ENCODE assay signal across 15 cellular contexts in genomic region chr3:15255215-15255614, GRCh38. TPM values are rescaled to one million over a fixed set of nuclear protein-coding genes. Genes with fewer than 3 reads are reported as not detected.
DNase-seq lines count a peak whose midpoint lies in the region; ATAC-seq lines count a peak whose summit lies in the region.
"Had no signal": no experiment of that assay in that cellular context is flagged by ENCODE, and none has a peak within 500 bp of the region (broad histone marks: within the 10 kb centered on the region; RNA-seq: fewer than 3 reads in every experiment).

No MANE protein-coding gene starts in this region.

- H3K36me3 ChIP-seq in CD4-positive, alpha-beta memory T cell (ENCODE audit: insufficient read depth, low read length): peaks cover 87% of the 10 kb centered on the region
- H3K36me3 ChIP-seq: prostate gland had no signal

- H3K27ac ChIP-seq in CD4-positive, alpha-beta memory T cell (ENCODE audit: low read depth, low read length): no peak overlapping the region
- H3K27ac ChIP-seq: prostate gland had no signal

- H3K9me3 Mint-ChIP-seq in CD4-positive, alpha-beta memory T cell: no peaks in the 10 kb centered on the region
- no peaks in the 10 kb centered on the region for H3K9me3 Mint-ChIP-seq in activated naive CD8-positive, alpha-beta T cell treated with anti-CD3 and anti-CD28 coated beads, Interleukin-2, amount 50 U/mL, for 24 hours
- H3K9me3 Mint-ChIP-seq in naive thymus-derived CD8-positive, alpha-beta T cell: no peaks in the 10 kb centered on the region

- POLR2A ChIA-PET in CD4-positive, alpha-beta memory T cell (lab: Charles Lee; ENCODE audit: partially characterized antibody): interaction anchor here (1.2 to 3.6 kb wide), 2 partner anchors 14 to 49 kb away, joined by 3 to 16 read pairs; partner anchors contain the start of gene CAPN7
- POLR2A ChIA-PET in naive thymus-derived CD8-positive, alpha-beta T cell (lab: Charles Lee): no interaction called here

- peak overlapping the region in 5 of 7 donors; percentile 50 to 80 (median 71) for H3K27ac Mint-ChIP-seq in CD4-positive, alpha-beta memory T cell
- H3K27ac Mint-ChIP-seq in activated naive CD8-positive, alpha-beta T cell treated with anti-CD3 and anti-CD28 coated beads, Interleukin-2, amount 50 U/mL, for 24 hours: peak overlapping the region; percentile 68
- peak overlapping the region in 8 of 10 donors; percentile 34 to 68 (median 48) for H3K27ac Mint-ChIP-seq in naive thymus-derived CD8-positive, alpha-beta T cell

- DNase-seq in CD4-positive, alpha-beta memory T cell: no peak
- peak; percentile 57 for DNase-seq in D341Med (ENCODE audit: low spot score)
- DNase-seq in activated naive CD8-positive, alpha-beta T cell treated with anti-CD3 and anti-CD28 coated beads, Interleukin-2, amount 50 U/mL, for 24 hours: no peak
- no peak for DNase-seq in naive thymus-derived CD8-positive, alpha-beta T cell
- no peak for DNase-seq in activated gamma-delta T cell treated with Interleukin-2 at 50 U/mL for 16 hours
- DNase-seq in stimulated activated CD4-positive, alpha-beta T cell treated with anti-CD3 and anti-CD28 coated beads, Interleukin-15, amount 100 ng/mL, for 24 hours: no peak
- no peak for DNase-seq in stimulated activated CD4-positive, alpha-beta T cell treated with anti-CD3 and anti-CD28 coated beads, Interleukin-1b, Interleukin-23, amount 100 ng/mL, for 48 hours
- DNase-seq: anterior cingulate cortex, DMS79 treated with DMSO at 0.1 percent for 48 hours, Kasumi-1, NCI-H1694 had no signal

- H3K9me3 ChIP-seq in CD4-positive, alpha-beta memory T cell (ENCODE audit: control insufficient read depth in 1 of 2, low read length in 2 of 2): no peaks in the 10 kb centered on the region
- H3K9me3 ChIP-seq: prostate gland, tibial nerve had no signal

- CTCF ChIA-PET in CD4-positive, alpha-beta memory T cell (lab: Charles Lee; ENCODE audit: partially characterized antibody): interaction anchor here (1.0 to 3.8 kb wide), 2 partner anchors 12 to 52 kb away, joined by 4 to 31 read pairs; no protein-coding TSS in a partner anchor

- no peak for ATAC-seq in activated naive CD8-positive, alpha-beta T cell treated with anti-CD3 and anti-CD28 coated beads, Interleukin-2, amount 50 U/mL, for 24 hours
- no peak for ATAC-seq in naive thymus-derived CD8-positive, alpha-beta T cell
- ATAC-seq: activated CD4-positive, CD25-positive, alpha-beta regulatory T cell treated with anti-CD3 and anti-CD28 coated beads, Interleukin-2, amount 50 U/mL, for 24 hours; left lobe of liver had no signal

- H3K27me3 Mint-ChIP-seq in CD4-positive, alpha-beta memory T cell: no peaks in the 10 kb centered on the region
- no peaks in the 10 kb centered on the region for H3K27me3 Mint-ChIP-seq in activated naive CD8-positive, alpha-beta T cell treated with anti-CD3 and anti-CD28 coated beads, Interleukin-2, amount 50 U/mL, for 24 hours
- no peaks in the 10 kb centered on the region for H3K27me3 Mint-ChIP-seq in naive thymus-derived CD8-positive, alpha-beta T cell

- H3K36me3 Mint-ChIP-seq in CD4-positive, alpha-beta memory T cell: peaks cover 55 to 95% of the 10 kb centered on the region in 2 donors
- peaks cover 25% of the 10 kb centered on the region for H3K36me3 Mint-ChIP-seq in activated naive CD8-positive, alpha-beta T cell treated with anti-CD3 and anti-CD28 coated beads, Interleukin-2, amount 50 U/mL, for 24 hours (ENCODE audit: low read depth)
- H3K36me3 Mint-ChIP-seq in naive thymus-derived CD8-positive, alpha-beta T cell: peaks cover 4 to 89% (median 6%) of the 10 kb centered on the region in 3 donors

- no peak overlapping the region for H3K4me3 Mint-ChIP-seq in CD4-positive, alpha-beta memory T cell
- H3K4me3 Mint-ChIP-seq in activated naive CD8-positive, alpha-beta T cell treated with anti-CD3 and anti-CD28 coated beads, Interleukin-2, amount 50 U/mL, for 24 hours: no peak overlapping the region
- H3K4me3 Mint-ChIP-seq in naive thymus-derived CD8-positive, alpha-beta T cell: no peak overlapping the region

- no peak overlapping the region for H3K4me3 ChIP-seq in CD4-positive, alpha-beta memory T cell (ENCODE audit: low read length in 2 of 2)
- H3K4me3 ChIP-seq: prostate gland, tibial nerve had no signal

- H3K27me3 ChIP-seq in CD4-positive, alpha-beta memory T cell (ENCODE audit: insufficient read depth, low read length): no peaks in the 10 kb centered on the region
- H3K27me3 ChIP-seq: tibial nerve had no signal

- peaks cover 0 to 27% (median 10%) of the 10 kb centered on the region in 4 donors for H3K4me1 Mint-ChIP-seq in CD4-positive, alpha-beta memory T cell
- H3K4me1 Mint-ChIP-seq in activated naive CD8-positive, alpha-beta T cell treated with anti-CD3 and anti-CD28 coated beads, Interleukin-2, amount 50 U/mL, for 24 hours: peaks cover 11% of the 10 kb centered on the region
- H3K4me1 Mint-ChIP-seq in naive thymus-derived CD8-positive, alpha-beta T cell: peaks cover 0 to 9% (median 4%) of the 10 kb centered on the region in 4 donors

- intact Hi-C loops in CD4-positive, alpha-beta memory T cell (cut with micrococcal nuclease): no loop called here

- no peaks in the 10 kb centered on the region for H3K4me1 ChIP-seq in CD4-positive, alpha-beta memory T cell (ENCODE audit: insufficient read depth, low read length)
- H3K4me1 ChIP-seq: prostate gland had no signal

RNA-seq across cellular contexts. Expression of gene CAPN7, which starts 49.2 kb away (rescaled TPM):
- total RNA-seq in CD4-positive, alpha-beta memory T cell: 100 to 1,000 TPM in 1 of 2 experiments, 10 to 100 TPM in 1; 95.5 to 103 TPM
- 10 to 100 TPM; 18.9 to 23.7 TPM for polyA plus RNA-seq in CD4-positive, alpha-beta memory T cell
- total RNA-seq in naive thymus-derived CD8-positive, alpha-beta T cell: 100 to 1,000 TPM in 1 of 2 experiments, 10 to 100 TPM in 1; 98.6 to 101 TPM
- polyA plus RNA-seq in naive thymus-derived CD8-positive, alpha-beta T cell: 10 to 100 TPM; 17.8 to 33.2 (median 21.4) TPM
